Comparison of ENCODE assay signal across 25 cellular contexts in genomic region chr1:175493321-175493998, GRCh38.
DNase-seq lines count a peak whose midpoint lies in the region; ATAC-seq and TF ChIP-seq lines count a peak whose summit lies in the region.
"Had no signal": no experiment of that assay in that cellular context is flagged by ENCODE, and none has a peak within 500 bp of the region (broad histone marks: within the 10 kb centered on the region; RNA-seq: fewer than 3 reads in every experiment).

No MANE protein-coding gene starts in this region.

- H3K27ac ChIP-seq in thyroid gland, result no peak overlapping the region
- H3K27ac ChIP-seq: hepatocyte, SJSA1 had no signal

- TF ChIP-seq CTCF in WTC11 (IDR thresholded peaks at IDR 0.05) (no peak), glutamatergic neuron (IDR thresholded peaks at IDR 0.05; ENCODE audit: partially characterized antibody, unreplicated experiment) (no peak), thyroid gland (IDR thresholded peaks at IDR 0.05) (no peak)

- H3K9me3 ChIP-seq in thyroid gland, result no peaks in the 10 kb centered on the region
- H3K9me3 ChIP-seq: SJSA1 had no signal

- H3K4me1 Mint-ChIP-seq in WTC11 (peaks cover 8% of the 10 kb centered on the region), glutamatergic neuron (ENCODE audit: low read depth, unreplicated experiment) (peaks cover 6% of the 10 kb centered on the region)
- no peaks in the 10 kb centered on the region for H3K4me1 Mint-ChIP-seq in activated T-cell treated with anti-CD3 and anti-CD28 coated beads, Interleukin-2, amount 50 U/mL, for 24 hours (ENCODE audit: low read depth)
- H3K4me1 Mint-ChIP-seq: mesothelial cell of epicardium; naive thymus-derived CD8-positive, alpha-beta T cell; T-cell had no signal

- ATAC-seq in WTC11, result peak; percentile 69
- ATAC-seq: activated CD4-positive, CD25-positive, alpha-beta regulatory T cell treated with anti-CD3 and anti-CD28 coated beads, Interleukin-2, amount 50 U/mL, for 24 hours; CD8-positive, alpha-beta T cell; naive thymus-derived CD8-positive, alpha-beta T cell; T-cell had no signal

- H3K4me3 Mint-ChIP-seq in WTC11 (no peak overlapping the region), glutamatergic neuron (ENCODE audit: unreplicated experiment) (no peak overlapping the region)
- H3K4me3 Mint-ChIP-seq in activated T-cell treated with anti-CD3 and anti-CD28 coated beads, Interleukin-2, amount 50 U/mL, for 24 hours, result no peak overlapping the region
- H3K4me3 Mint-ChIP-seq: CD8-positive, alpha-beta T cell; mesothelial cell of epicardium; naive thymus-derived CD8-positive, alpha-beta T cell; stimulated activated naive CD8-positive, alpha-beta T cell treated with anti-CD3 and anti-CD28 coated beads, Interleukin-15, Interleukin-2, amounts not matched to agents 100 ng/mL and 50 ng/mL, for 24 hours; T-cell; type B pancreatic cell had no signal

- DNase-seq in NCI-H524 (lab: John Stamatoyannopoulos, UW) (peak; percentile 34 to 63), NCI-H524 treated with DMSO at 0.1 percent for 48 hours (lab: John Stamatoyannopoulos, UW) (no peak), WTC11 (ENCODE audit: low spot score) (peak; percentile 16), glutamatergic neuron (no peak), superior temporal gyrus (ENCODE audit: extremely low spot score) (peak; percentile 71), thyroid gland (no peak), activated T-cell treated with anti-CD3 and anti-CD28 coated beads for 4 hours (no peak)
- no peak for DNase-seq in activated T-cell treated with anti-CD3 and anti-CD28 coated beads, Interleukin-2, amount 50 U/mL, for 24 hours
- DNase-seq: activated CD4-positive, alpha-beta T cell treated with anti-CD3 and anti-CD28 coated beads, Interleukin-2, amount 50 U/mL, for 48 hours; activated naive CD4-positive, alpha-beta T cell treated with anti-CD3 and anti-CD28 coated beads, Interleukin-2, amount 50 U/mL, for 16 hours; amniotic stem cell; CD8-positive, alpha-beta T cell; cortex of kidney; Kasumi-1; naive thymus-derived CD8-positive, alpha-beta T cell; NCI-H1436 treated with DMSO at 0.1 percent for 48 hours; RPMI8226; small intestine; T-cell had no signal

- no peak overlapping the region for H3K4me3 ChIP-seq in thyroid gland (replicated peaks in 1 of 3)
- H3K4me3 ChIP-seq: hepatocyte, SJSA1 had no signal

- 44 to 52% methylated on average over 12 to 17 of the region's 17 CpGs for WGBS in thyroid gland, 2 donors

- intact Hi-C loops in thyroid gland (cut with DNase I), result no loop called here

- no peaks in the 10 kb centered on the region for H3K4me1 ChIP-seq in thyroid gland
- H3K4me1 ChIP-seq: SJSA1 had no signal

- no peak for TF ChIP-seq POLR2A in thyroid gland (IDR thresholded peaks at IDR 0.05)

- H3K27me3 Mint-ChIP-seq in WTC11 (ENCODE audit: low read depth) (no peaks in the 10 kb centered on the region), glutamatergic neuron (ENCODE audit: unreplicated experiment) (peaks cover 1% of the 10 kb centered on the region)
- H3K27me3 Mint-ChIP-seq in activated T-cell treated with anti-CD3 and anti-CD28 coated beads, Interleukin-2, amount 50 U/mL, for 24 hours, result peaks cover 6% of the 10 kb centered on the region

- CTCF ChIA-PET in WTC11 (lab: Charles Lee), result interaction anchor here (0.9 kb wide), 4 partner anchors 12 to 342 kb away, joined by 3 to 4 read pairs (median 4); partner anchors contain the start of gene TNR

- H3K36me3 Mint-ChIP-seq in WTC11, result no peaks in the 10 kb centered on the region
- no peaks in the 10 kb centered on the region for H3K36me3 Mint-ChIP-seq in glutamatergic neuron (ENCODE audit: unreplicated experiment)
- no peaks in the 10 kb centered on the region for H3K36me3 Mint-ChIP-seq in activated T-cell treated with anti-CD3 and anti-CD28 coated beads, Interleukin-2, amount 50 U/mL, for 24 hours (ENCODE audit: low read depth)
- H3K36me3 Mint-ChIP-seq: CD8-positive, alpha-beta T cell; mesothelial cell of epicardium; naive thymus-derived CD8-positive, alpha-beta T cell; T-cell; type B pancreatic cell had no signal

- POLR2A ChIA-PET in WTC11 (lab: Charles Lee), result no interaction called here

- no peaks in the 10 kb centered on the region for H3K27me3 ChIP-seq in thyroid gland

- H3K9me3 Mint-ChIP-seq in WTC11 (no peaks in the 10 kb centered on the region), glutamatergic neuron (ENCODE audit: unreplicated experiment) (no peaks in the 10 kb centered on the region)
- H3K9me3 Mint-ChIP-seq in activated T-cell treated with anti-CD3 and anti-CD28 coated beads, Interleukin-2, amount 50 U/mL, for 24 hours, result no peaks in the 10 kb centered on the region
- H3K9me3 Mint-ChIP-seq: CD8-positive, alpha-beta T cell; naive thymus-derived CD8-positive, alpha-beta T cell; stimulated activated naive CD8-positive, alpha-beta T cell treated with anti-CD3 and anti-CD28 coated beads, Interleukin-15, Interleukin-2, amounts not matched to agents 100 ng/mL and 50 ng/mL, for 24 hours; T-cell; type B pancreatic cell had no signal

- H3K36me3 ChIP-seq in thyroid gland, result no peaks in the 10 kb centered on the region
- H3K36me3 ChIP-seq: SJSA1 had no signal

- H3K27ac Mint-ChIP-seq in WTC11 (no peak overlapping the region), glutamatergic neuron (ENCODE audit: unreplicated experiment) (peak overlapping the region; percentile 16)
- no peak overlapping the region for H3K27ac Mint-ChIP-seq in activated T-cell treated with anti-CD3 and anti-CD28 coated beads, Interleukin-2, amount 50 U/mL, for 24 hours
- H3K27ac Mint-ChIP-seq: CD8-positive, alpha-beta T cell; mesothelial cell of epicardium; naive thymus-derived CD8-positive, alpha-beta T cell; stimulated activated naive CD8-positive, alpha-beta T cell treated with anti-CD3 and anti-CD28 coated beads, Interleukin-15, Interleukin-2, amounts not matched to agents 100 ng/mL and 50 ng/mL, for 24 hours; T-cell; type B pancreatic cell had no signal

TF ChIP-seq in WTC11, 78 proteins besides CTCF, POLR2A, EP300 and RAD21:
- TF ChIP-seq ZNF425 (CRISPR knock-in tag; conservative IDR thresholded peaks at IDR 0.05) (no peak), SOX15 (CRISPR knock-in tag; IDR thresholded peaks at IDR 0.05) (no peak), NFYB (CRISPR knock-in tag; conservative IDR thresholded peaks at IDR 0.05; ENCODE audit: low read depth) (no peak)
TF ChIP-seq in WTC11: peak in this region for 0.

Comparison
In these comparisons a context has a peak if more than half of its experiments do, and no peak if none do; other contexts are left out.
1. DNase-seq: peak in NCI-H524 (2 of 2), WTC11 (single experiment) and superior temporal gyrus (single experiment); none in NCI-H524 treated with DMSO at 0.1 percent for 48 hours (single experiment), glutamatergic neuron (single experiment), thyroid gland (0 of 2), activated T-cell treated with anti-CD3 and anti-CD28 coated beads, Interleukin-2, amount 50 U/mL, for 24 hours (single experiment) and activated T-cell treated with anti-CD3 and anti-CD28 coated beads for 4 hours (single experiment).